ENCODE assay signal across 8 cellular contexts in genomic region chr2:219119422-219120043, GRCh38. TPM values are rescaled to one million over a fixed set of nuclear protein-coding genes. Genes with fewer than 3 reads are reported as not detected.
A peak's percentile ranks its signal among the peaks of the same experiment; 100 is the strongest.
DNase-seq lines count a peak whose midpoint lies in the region; ATAC-seq and TF ChIP-seq lines count a peak whose summit lies in the region.

No MANE protein-coding gene starts in this region.

- no peak overlapping the region for H3K27ac Mint-ChIP-seq in CD4-positive, alpha-beta T cell
- H3K27ac Mint-ChIP-seq in activated naive CD4-positive, alpha-beta T cell treated with anti-CD3 and anti-CD28 coated beads, Interleukin-2, amount 50 U/mL, for 72 hours = no peak overlapping the region

- TF ChIP-seq CTCF in CD4-positive, alpha-beta T cell (IDR thresholded peaks at IDR 0.05) = peak; percentile 62
- TF ChIP-seq CTCF in HEK293 (tag by site-specific recombination; IDR thresholded peaks at IDR 0.05) = peak; percentile 63
- TF ChIP-seq CTCF in retinal pigment epithelial cell (conservative IDR thresholded peaks at IDR 0.05; ENCODE audit: low read depth, low read length) = peak; percentile 81

- POLR2A ChIA-PET in CD4-positive, alpha-beta T cell (lab: Charles Lee) = no interaction called here
- POLR2A ChIA-PET in HEK293 (lab: Yijun Ruan, JAX) = interaction anchor here (0.7 kb wide), 1 partner anchor 25 kb away, joined by 3 read pairs; no protein-coding TSS in a partner anchor

- no peak for ATAC-seq in CD4-positive, alpha-beta T cell (ENCODE audit: poor library complexity)
- peak; percentile 48 to 76 for ATAC-seq in activated naive CD4-positive, alpha-beta T cell treated with anti-CD3 and anti-CD28 coated beads, Interleukin-2, amount 50 U/mL, for 72 hours
- no peak for ATAC-seq in HG03521 (IDR thresholded peaks at IDR 0.05; ENCODE audit: unreplicated experiment)

- H3K27me3 ChIP-seq in CD4-positive, alpha-beta T cell (ENCODE audit: control insufficient read depth, insufficient read depth, low read length) = no peaks in the 10 kb centered on the region
- no peaks in the 10 kb centered on the region for H3K27me3 ChIP-seq in SJCRH30

- H3K4me1 Mint-ChIP-seq in CD4-positive, alpha-beta T cell (ENCODE audit: low read depth) = peaks cover 14% of the 10 kb centered on the region

- H3K4me1 ChIP-seq in HEK293 (ENCODE audit: control insufficient read depth, insufficient read depth, low read length) (peaks cover 27% of the 10 kb centered on the region), SJCRH30 (no peaks in the 10 kb centered on the region)

- H3K9me3 ChIP-seq in CD4-positive, alpha-beta T cell (ENCODE audit: control insufficient read depth, low read length) = no peaks in the 10 kb centered on the region
- no peaks in the 10 kb centered on the region for H3K9me3 ChIP-seq in HEK293 (ENCODE audit: control insufficient read depth, insufficient read depth, low read depth, low read length)
- no peaks in the 10 kb centered on the region for H3K9me3 ChIP-seq in SJCRH30 (replicated peaks)

- DNase-seq in CD4-positive, alpha-beta T cell = peak; percentile 29 to 61 (median 44)
- DNase-seq in SJCRH30 = peak; percentile 62 to 81
- peak in 1 of 2 donors; percentile 68 for DNase-seq in activated naive CD4-positive, alpha-beta T cell treated with anti-CD3 and anti-CD28 coated beads, Interleukin-2, amount 50 U/mL, for 72 hours (ENCODE audit: low spot score in 2 of 2)
- peak; percentile 83 for DNase-seq in cardiac septum (ENCODE audit: low spot score)
- no peak for DNase-seq in retinal pigment epithelial cell (ENCODE audit: low read depth)
- no peak for DNase-seq in NCI-H187 (lab: John Stamatoyannopoulos, UW)

- peaks cover 16% of the 10 kb centered on the region for H3K36me3 Mint-ChIP-seq in CD4-positive, alpha-beta T cell (ENCODE audit: low read depth)
- no peaks in the 10 kb centered on the region for H3K36me3 Mint-ChIP-seq in activated naive CD4-positive, alpha-beta T cell treated with anti-CD3 and anti-CD28 coated beads, Interleukin-2, amount 50 U/mL, for 72 hours

- intact Hi-C loops in CD4-positive, alpha-beta T cell (cut with DNase I, micrococcal nuclease) = loop anchor here (1.0 to 5.0 kb wide), 4 partner anchors 47 to 267 kb away; no protein-coding TSS in a partner anchor
- intact Hi-C loops in cardiac septum (cut with DNase I) = loop anchor here (1.0 to 5.0 kb wide), 2 partner anchors 47 to 61 kb away; no protein-coding TSS in a partner anchor

- no peak overlapping the region for H3K27ac ChIP-seq in CD4-positive, alpha-beta T cell (ENCODE audit: low read depth, low read length)
- H3K27ac ChIP-seq in HEK293 (ENCODE audit: extremely low read depth, low read depth, low read length) (no peak overlapping the region), SJCRH30 (no peak overlapping the region)

- H3K36me3 ChIP-seq in HEK293 (ENCODE audit: control insufficient read depth in 2 of 2, insufficient read depth in 1 of 2, low read length in 2 of 2) (no peaks in the 10 kb centered on the region), SJCRH30 (no peaks in the 10 kb centered on the region)

- H3K27me3 Mint-ChIP-seq in CD4-positive, alpha-beta T cell = no peaks in the 10 kb centered on the region

- CTCF ChIA-PET in CD4-positive, alpha-beta T cell (lab: Charles Lee) = interaction anchor here (1.2 to 2.3 kb wide), 5 partner anchors 16 to 90 kb away, joined by 3 to 10 read pairs (median 4); no protein-coding TSS in a partner anchor
- CTCF ChIA-PET in HEK293 (lab: Yijun Ruan, JAX) = interaction anchor here (0.5 to 11.2 kb wide), 60 partner anchors 9 to 1924 kb away, joined by 3 to 123 read pairs (median 4); partner anchors contain the start of genes CFAP65, IHH and NHEJ1

- no peak overlapping the region for H3K4me3 Mint-ChIP-seq in CD4-positive, alpha-beta T cell

- no peaks in the 10 kb centered on the region for H3K9me3 Mint-ChIP-seq in CD4-positive, alpha-beta T cell
- H3K9me3 Mint-ChIP-seq in activated naive CD4-positive, alpha-beta T cell treated with anti-CD3 and anti-CD28 coated beads, Interleukin-2, amount 50 U/mL, for 72 hours = no peaks in the 10 kb centered on the region

- H3K4me3 ChIP-seq in HEK293 (ENCODE audit: low read depth, low read length) (no peak overlapping the region), SJCRH30 (no peak overlapping the region), retinal pigment epithelial cell (ENCODE audit: low read length) (no peak overlapping the region)

TF ChIP-seq in HEK293, 187 proteins besides CTCF, POLR2A, EP300 and RAD21:
- TF ChIP-seq ZNF560 (tag by site-specific recombination; IDR thresholded peaks at IDR 0.05; ENCODE audit: borderline replicate concordance) = no peak
- TF ChIP-seq SP7 (tag by site-specific recombination; IDR thresholded peaks at IDR 0.05) = no peak
- 0 out of 2 replicates have a peak, but pooled peaks have one; percentile 25 for TF ChIP-seq PATZ1 (tag by site-specific recombination; IDR thresholded peaks at IDR 0.05)
- TF ChIP-seq ZNF707 (tag by site-specific recombination; IDR thresholded peaks at IDR 0.05) = no peak
- TF ChIP-seq OSR2 (tag by site-specific recombination; IDR thresholded peaks at IDR 0.05) = no peak
- peak; percentile 85 for TF ChIP-seq ZNF654 (tag by site-specific recombination; IDR thresholded peaks at IDR 0.05; ENCODE audit: low read depth)

RNA-seq across cellular contexts. Expression of gene NHEJ1, which starts 41.1 kb away (rescaled TPM):
- total RNA-seq in CD4-positive, alpha-beta T cell = 1 to 10 TPM; 7.2 to 8.5 TPM
- total RNA-seq in SJCRH30 (2014; rRNA removed; shearing (Covaris generic)) = 19.6 and 21.7 TPM in 2 replicates
- total RNA-seq in activated naive CD4-positive, alpha-beta T cell treated with anti-CD3 and anti-CD28 coated beads, Interleukin-2, amount 50 U/mL, for 72 hours = 10 to 100 TPM; 20.9 to 25.0 TPM
- total RNA-seq in cardiac septum = 6.7 TPM

RNA-seq across cellular contexts. Expression of gene SLC23A3, which starts 50.3 kb away (rescaled TPM):
- under 1 TPM; 0.36 to 0.96 TPM for total RNA-seq in CD4-positive, alpha-beta T cell
- total RNA-seq in SJCRH30 (2014; rRNA removed; shearing (Covaris generic)) = 0.10 and 0.13 TPM in 2 replicates
- 1 to 10 TPM; 1.5 to 2.8 TPM for total RNA-seq in activated naive CD4-positive, alpha-beta T cell treated with anti-CD3 and anti-CD28 coated beads, Interleukin-2, amount 50 U/mL, for 72 hours
- total RNA-seq in cardiac septum = 0.48 TPM

RNA-seq across cellular contexts. Expression of gene CNPPD1, which starts 57.2 kb away (rescaled TPM):
- total RNA-seq in CD4-positive, alpha-beta T cell = 10 to 100 TPM; 42.3 to 43.4 TPM
- total RNA-seq in SJCRH30 (2014; rRNA removed; shearing (Covaris generic)) = 13.0 and 13.3 TPM in 2 replicates
- total RNA-seq in activated naive CD4-positive, alpha-beta T cell treated with anti-CD3 and anti-CD28 coated beads, Interleukin-2, amount 50 U/mL, for 72 hours = 10 to 100 TPM; 46.9 to 48.0 TPM
- total RNA-seq in cardiac septum = 67.6 TPM

RNA-seq across cellular contexts. Expression of gene RETREG2, which starts 58.5 kb away (rescaled TPM):
- total RNA-seq in CD4-positive, alpha-beta T cell = 10 to 100 TPM; 82.3 to 83.2 TPM
- 32.0 and 38.0 TPM in 2 replicates for total RNA-seq in SJCRH30 (2014; rRNA removed; shearing (Covaris generic))
- total RNA-seq in activated naive CD4-positive, alpha-beta T cell treated with anti-CD3 and anti-CD28 coated beads, Interleukin-2, amount 50 U/mL, for 72 hours = 100 to 1,000 TPM in 1 of 2 donors, 10 to 100 TPM in 1; 93.0 to 120 TPM
- total RNA-seq in cardiac septum = 31.2 TPM

RNA-seq across cellular contexts. Expression of gene IHH, which starts 58.8 kb away (rescaled TPM):
- total RNA-seq in CD4-positive, alpha-beta T cell = not detected
- total RNA-seq in SJCRH30 (2014; rRNA removed; shearing (Covaris generic)) = 0.10 TPM in 1 of 2 replicates, not detected in the other
- total RNA-seq in activated naive CD4-positive, alpha-beta T cell treated with anti-CD3 and anti-CD28 coated beads, Interleukin-2, amount 50 U/mL, for 72 hours = under 1 TPM in 1 of 2 donors, not detected in 1; 0.14 TPM
- not detected for total RNA-seq in cardiac septum

Comparison
In these comparisons a context has a peak if more than half of its experiments do, and no peak if none do; other contexts are left out.
1. ATAC-seq: peak in activated naive CD4-positive, alpha-beta T cell treated with anti-CD3 and anti-CD28 coated beads, Interleukin-2, amount 50 U/mL, for 72 hours (2 of 2); none in CD4-positive, alpha-beta T cell (single experiment) and HG03521 (single experiment).
2. DNase-seq: peak in CD4-positive, alpha-beta T cell (10 of 10), SJCRH30 (2 of 2) and cardiac septum (single experiment); none in retinal pigment epithelial cell (single experiment) and NCI-H187 (0 of 2).
3. Peak in every context shown above with its lines, with median percentiles within 50 percentile points of each other: CTCF ChIP-seq.